22 cellular contexts compared by ENCODE assay signal in the genomic region with DNA sequence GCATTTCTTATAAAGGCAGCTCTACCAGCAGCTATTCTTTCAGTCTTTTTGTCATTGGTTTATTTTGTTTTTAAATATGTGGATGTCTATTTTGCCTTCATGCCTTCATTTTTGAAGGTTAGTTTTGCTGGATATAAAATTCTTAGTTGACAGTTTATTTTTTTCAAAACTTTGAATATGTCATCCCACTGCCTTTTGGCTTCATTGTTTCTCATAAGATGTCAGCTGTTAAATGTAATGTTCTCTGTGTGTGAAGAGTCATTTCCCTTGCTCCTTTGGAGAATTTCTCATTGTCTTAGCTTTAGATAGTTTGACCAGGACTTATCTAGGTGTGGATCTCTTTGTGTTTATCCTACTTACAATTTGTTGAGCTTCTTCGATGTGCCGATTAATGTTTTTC.
DNase-seq lines count a peak whose midpoint lies in the region; ATAC-seq and TF ChIP-seq lines count a peak whose summit lies in the region.
"Had no signal": no experiment of that assay in that cellular context is flagged by ENCODE, and none has a peak within 500 bp of the region (broad histone marks: within the 10 kb centered on the region; RNA-seq: fewer than 3 reads in every experiment).

No MANE protein-coding gene starts in this region.

- ATAC-seq in WTC11 (no peak), natural killer cell (no peak)
- ATAC-seq: Panc1 had no signal

- H3K18ac ChIP-seq in mesendoderm (ENCODE audit: low read length) = no peak overlapping the region

- H3K4me3 Mint-ChIP-seq in WTC11 (no peak overlapping the region), natural killer cell (no peak overlapping the region)

- H2BK15ac ChIP-seq in mesendoderm (replicated peaks; ENCODE audit: low read depth) = no peak overlapping the region

- H3K4me1 Mint-ChIP-seq in WTC11 (peaks cover 11% of the 10 kb centered on the region), natural killer cell (no peaks in the 10 kb centered on the region)

- CTCF ChIA-PET in HEK293 (lab: Yijun Ruan, JAX) (no interaction called here), WTC11 (lab: Charles Lee) (no interaction called here)

- H3K27ac ChIP-seq in HEK293 (ENCODE audit: extremely low read depth, low read depth, low read length) = no peak overlapping the region
- H3K27ac ChIP-seq in mesendoderm (ENCODE audit: low read depth, low read length) = no peak overlapping the region
- no peak overlapping the region for H3K27ac ChIP-seq in dorsolateral prefrontal cortex
- H3K27ac ChIP-seq: BLaER1, KMS-11, RWPE1 had no signal

- no peak overlapping the region for H3K23ac ChIP-seq in mesendoderm (ENCODE audit: low read length)

- POLR2A ChIA-PET in HEK293 (lab: Yijun Ruan, JAX) = no interaction called here
- POLR2A ChIA-PET in WTC11 (lab: Charles Lee) = no interaction called here

- H3K27me3 ChIP-seq in mesendoderm (ENCODE audit: insufficient read depth, low read length, poor library complexity) (no peaks in the 10 kb centered on the region), dorsolateral prefrontal cortex (no peaks in the 10 kb centered on the region)
- H3K27me3 ChIP-seq: BLaER1 had no signal

- peaks cover 23% of the 10 kb centered on the region for H3K36me3 Mint-ChIP-seq in WTC11
- peaks cover 29% of the 10 kb centered on the region for H3K36me3 Mint-ChIP-seq in natural killer cell

- no peak overlapping the region for H3K4me2 ChIP-seq in mesendoderm (ENCODE audit: low read length)
- H3K4me2 ChIP-seq: BLaER1, KMS-11 had no signal

- H3K4me1 ChIP-seq in HEK293 (ENCODE audit: control insufficient read depth, insufficient read depth, low read length) (no peaks in the 10 kb centered on the region), mesendoderm (ENCODE audit: control insufficient read depth, low read depth, low read length) (no peaks in the 10 kb centered on the region)
- H3K4me1 ChIP-seq: BLaER1 had no signal

- intact Hi-C loops in dorsolateral prefrontal cortex (cut with DNase I) (no loop called here), natural killer cell (cut with micrococcal nuclease) (no loop called here)

- no peak overlapping the region for H3K56ac ChIP-seq in mesendoderm (ENCODE audit: low read length)

- no peak overlapping the region for H4K5ac ChIP-seq in mesendoderm (ENCODE audit: low read length)

- H3K79me2 ChIP-seq in mesendoderm (ENCODE audit: control insufficient read depth, insufficient read depth, low read length) = no peaks in the 10 kb centered on the region

- no peak for TF ChIP-seq CTCF in HEK293 (tag by site-specific recombination; IDR thresholded peaks at IDR 0.05)
- TF ChIP-seq CTCF in WTC11 (IDR thresholded peaks at IDR 0.05) = no peak
- no peak for TF ChIP-seq CTCF in dorsolateral prefrontal cortex (IDR thresholded peaks at IDR 0.05 in 54 of 56, conservative IDR thresholded peaks at IDR 0.05 in 2 of 56; ENCODE audit: low read depth in 1 of 56, partially characterized antibody in 56 of 56)
- TF ChIP-seq CTCF in natural killer cell (IDR thresholded peaks at IDR 0.05) = no peak

- no CpG with 5 or more reads among the region's 2 CpGs for WGBS in mesendoderm (ENCODE audit: extremely low coverage, insufficient coverage, low lambda C conversion rate)

- no peak overlapping the region for H4K8ac ChIP-seq in mesendoderm (ENCODE audit: low read depth, low read length)

- H3K27me3 Mint-ChIP-seq in WTC11 (ENCODE audit: low read depth) (no peaks in the 10 kb centered on the region), natural killer cell (ENCODE audit: low read depth in 2 of 2) (no peaks in the 10 kb centered on the region)
- H3K27me3 Mint-ChIP-seq: CD4-positive, CD25-positive, alpha-beta regulatory T cell had no signal

- H3K79me1 ChIP-seq in mesendoderm (ENCODE audit: low read length) = no peaks in the 10 kb centered on the region

- DNase-seq in NCI-H1694 treated with DMSO at 0.1 percent for 48 hours (lab: John Stamatoyannopoulos, UW) = peak; percentile 1
- DNase-seq in NCI-H1694 (lab: John Stamatoyannopoulos, UW) = no peak
- no peak for DNase-seq in WTC11 (ENCODE audit: low spot score)
- DNase-seq in mesendoderm = peak; percentile 7
- no peak for DNase-seq in dorsolateral prefrontal cortex
- DNase-seq in natural killer cell = no peak
- DNase-seq: CD4-positive, CD25-positive, alpha-beta regulatory T cell; DMS79 treated with DMSO at 0.1 percent for 48 hours; GF-D8; MM.1S; NCI-H1092; NCI-H1417 treated with DMSO at 0.1 percent for 48 hours; NCI-H187 treated with DMSO at 0.1 percent for 48 hours; NCI-H2107; NCI-H446 treated with DMSO at 0.1 percent for 48 hours; NCI-H526; SHP77 had no signal

- H3K27ac Mint-ChIP-seq in WTC11 = no peak overlapping the region
- H3K27ac Mint-ChIP-seq in natural killer cell = no peak overlapping the region
- H3K27ac Mint-ChIP-seq: CD4-positive, CD25-positive, alpha-beta regulatory T cell had no signal

- H2BK5ac ChIP-seq in mesendoderm (ENCODE audit: low read length) = no peak overlapping the region

- H3K9me3 Mint-ChIP-seq in WTC11 = peaks cover 25% of the 10 kb centered on the region
- peaks cover 18 to 36% of the 10 kb centered on the region in 2 donors for H3K9me3 Mint-ChIP-seq in natural killer cell

- no peaks in the 10 kb centered on the region for H3K36me3 ChIP-seq in HEK293 (ENCODE audit: control insufficient read depth in 2 of 2, insufficient read depth in 1 of 2, low read length in 2 of 2)
- no peaks in the 10 kb centered on the region for H3K36me3 ChIP-seq in mesendoderm (ENCODE audit: control insufficient read depth, insufficient read depth, low read length)

- no peak overlapping the region for H2AK5ac ChIP-seq in mesendoderm (ENCODE audit: low read length)

- no peak overlapping the region for H3K9ac ChIP-seq in mesendoderm (ENCODE audit: low read length)
- H3K9ac ChIP-seq: BLaER1, KMS-11 had no signal

- no peak overlapping the region for H3K4ac ChIP-seq in mesendoderm (ENCODE audit: low read depth, low read length)

- no peak overlapping the region for H3K4me3 ChIP-seq in HEK293 (ENCODE audit: low read depth, low read length)
- H3K4me3 ChIP-seq in mesendoderm (ENCODE audit: low read length) = no peak overlapping the region
- no peak overlapping the region for H3K4me3 ChIP-seq in dorsolateral prefrontal cortex
- H3K4me3 ChIP-seq: BLaER1 had no signal

- no peak overlapping the region for H2BK120ac ChIP-seq in mesendoderm (ENCODE audit: low read depth, low read length)

- H3K9me3 ChIP-seq in HEK293 (ENCODE audit: control insufficient read depth, insufficient read depth, low read depth, low read length) = no peaks in the 10 kb centered on the region

TF ChIP-seq in HEK293, 187 proteins besides CTCF, POLR2A, EP300 and RAD21:
- TF ChIP-seq ZNF624 (tag by site-specific recombination; IDR thresholded peaks at IDR 0.05) (no peak), TRIM28 (IDR thresholded peaks at IDR 0.05; ENCODE audit: borderline replicate concordance, low read length) (peak; percentile 98; the same call in 1 of the 2 replicates), SETDB1 (IDR thresholded peaks at IDR 0.05; ENCODE audit: insufficient read length, low read length) (peak; percentile 98)

TF ChIP-seq in WTC11, 78 proteins besides CTCF, POLR2A, EP300 and RAD21:
- peak; percentile 96 for TF ChIP-seq ZNF317 (CRISPR knock-in tag; IDR thresholded peaks at IDR 0.05; ENCODE audit: borderline replicate concordance, low read depth)
- TF ChIP-seq PRDM15 (CRISPR knock-in tag; IDR thresholded peaks at IDR 0.05) = no peak
TF ChIP-seq in WTC11: peak in this region for 1.

Comparison
In these comparisons a context has a peak if more than half of its experiments do, and no peak if none do; other contexts are left out.
1. DNase-seq: peak in NCI-H1694 treated with DMSO at 0.1 percent for 48 hours (single experiment) and mesendoderm (single experiment); none in NCI-H1694 (single experiment), WTC11 (single experiment), dorsolateral prefrontal cortex (0 of 10) and natural killer cell (single experiment).